Comparison of ENCODE assay signal across 25 cellular contexts in the genomic region with DNA sequence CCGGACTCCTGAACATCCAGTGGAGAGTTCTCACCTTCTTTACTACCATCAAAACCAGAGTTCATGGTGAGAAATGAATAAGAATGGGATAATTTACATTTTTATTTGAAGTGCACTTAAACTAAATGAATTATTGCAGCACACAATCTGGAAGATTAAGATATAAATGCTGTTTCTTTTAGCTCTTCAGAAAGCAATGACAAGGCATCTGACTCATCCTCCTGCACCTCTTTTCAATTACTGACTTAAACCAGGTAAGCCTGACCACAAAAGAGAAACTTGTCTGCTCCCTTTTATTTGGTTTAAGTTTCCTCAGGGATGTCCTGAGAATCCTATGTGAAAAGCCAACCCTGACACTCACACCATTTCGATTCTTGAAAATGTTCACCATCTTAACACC. TPM values are rescaled to one million over a fixed set of nuclear protein-coding genes. Genes with fewer than 3 reads are reported as not detected.
A peak's percentile ranks its signal among the peaks of the same experiment; 100 is the strongest.
DNase-seq lines count a peak whose midpoint lies in the region; ATAC-seq and TF ChIP-seq lines count a peak whose summit lies in the region.
"Had no signal": no experiment of that assay in that cellular context is flagged by ENCODE, and none has a peak within 500 bp of the region (broad histone marks: within the 10 kb centered on the region; RNA-seq: fewer than 3 reads in every experiment).

No MANE protein-coding gene starts in this region.

- H3K4me2 ChIP-seq in GM23338 = peak overlapping the region; percentile 79

- H3K4me1 Mint-ChIP-seq in GM23338 (peaks cover 31% of the 10 kb centered on the region), neural crest cell (peaks cover 24% of the 10 kb centered on the region)

- no peak for ATAC-seq in GM23338
- ATAC-seq in RWPE2 (ENCODE audit: low read depth) = peak; percentile 41; the same call in 1 of the 3 replicates
- peak; percentile 56 for ATAC-seq in esophagus mucosa

- H3K9me2 ChIP-seq in GM23338 (ENCODE audit: insufficient read depth) = no peaks in the 10 kb centered on the region

- peaks cover 4% of the 10 kb centered on the region for H3K27me3 Mint-ChIP-seq in GM23338 (ENCODE audit: insufficient read depth, low read depth, poor library complexity)
- H3K27me3 Mint-ChIP-seq in neural crest cell (ENCODE audit: low read depth) = peaks cover 31% of the 10 kb centered on the region

- TF ChIP-seq CTCF in GM23338 (conservative IDR thresholded peaks at IDR 0.05; ENCODE audit: low read depth in 2 of 2) (no peak), RWPE2 (IDR thresholded peaks at IDR 0.05; ENCODE audit: poor library complexity, severe bottlenecking) (no peak), neural crest cell (conservative IDR thresholded peaks at IDR 0.05) (no peak)

- H3F3A ChIP-seq in GM23338 (replicated peaks; ENCODE audit: low read depth) = no peaks in the 10 kb centered on the region

- H3K79me2 ChIP-seq in GM23338 (replicated peaks; ENCODE audit: insufficient read depth) = peaks cover 23% of the 10 kb centered on the region

- H3K27me3 ChIP-seq in GM23338 (ENCODE audit: insufficient read depth) (peaks cover 6% of the 10 kb centered on the region; the same call in 1 of the 2 replicates), RWPE2 (ENCODE audit: insufficient read depth, poor library complexity, severe bottlenecking) (no peaks in the 10 kb centered on the region)
- H3K27me3 ChIP-seq: body of pancreas, uterus had no signal

- H3K27ac Mint-ChIP-seq in GM23338 (no peak overlapping the region), neural crest cell (ENCODE audit: unreplicated experiment) (no peak overlapping the region)
- H3K27ac Mint-ChIP-seq: activated naive CD4-positive, alpha-beta T cell treated with anti-CD3 and anti-CD28 coated beads for 36 hours; CD4-positive, alpha-beta T cell had no signal

- peaks cover 20% of the 10 kb centered on the region for H3K4me1 ChIP-seq in GM23338 (ENCODE audit: insufficient read depth)
- peaks cover 10% of the 10 kb centered on the region for H3K4me1 ChIP-seq in RWPE2 (ENCODE audit: insufficient read depth, poor library complexity, severe bottlenecking)

- H3K9me3 Mint-ChIP-seq in GM23338 (no peaks in the 10 kb centered on the region), neural crest cell (no peaks in the 10 kb centered on the region)
- H3K9me3 Mint-ChIP-seq: activated naive CD4-positive, alpha-beta T cell treated with anti-CD3 and anti-CD28 coated beads for 36 hours had no signal

- H3K36me3 Mint-ChIP-seq in GM23338 (ENCODE audit: low read depth) = no peaks in the 10 kb centered on the region
- H3K36me3 Mint-ChIP-seq in neural crest cell (ENCODE audit: low read depth) = no peaks in the 10 kb centered on the region

- H2AFZ ChIP-seq in GM23338 = no peak overlapping the region

- no peaks in the 10 kb centered on the region for H3K9me3 ChIP-seq in RWPE2 (ENCODE audit: severe bottlenecking)
- H3K9me3 ChIP-seq: body of pancreas, heart right ventricle, neutrophil, sigmoid colon, uterus had no signal

- no peaks in the 10 kb centered on the region for H4K20me1 ChIP-seq in GM23338 (replicated peaks; ENCODE audit: insufficient read depth)

- H3K36me3 ChIP-seq in GM23338 (ENCODE audit: insufficient read depth) (no peaks in the 10 kb centered on the region), RWPE2 (ENCODE audit: low read depth) (no peaks in the 10 kb centered on the region)
- H3K36me3 ChIP-seq: heart right ventricle, neutrophil, sigmoid colon, uterus had no signal

- H3K27ac ChIP-seq in GM23338 (ENCODE audit: low read depth) (no peak overlapping the region), RWPE2 (ENCODE audit: poor library complexity, severe bottlenecking) (peak overlapping the region; percentile 57)
- H3K27ac ChIP-seq: neutrophil, uterus had no signal

- DNase-seq in GM23338 (ENCODE audit: low spot score) (no peak), RWPE2 (ENCODE audit: low spot score) (no peak), neural crest cell (ENCODE audit: low read depth, low spot score) (no peak), NCI-H1048 (lab: John Stamatoyannopoulos, UW) (no peak), globus pallidus (ENCODE audit: low spot score) (no peak), NCI-H1417 treated with DMSO at 0.1 percent for 48 hours (lab: John Stamatoyannopoulos, UW) (no peak), DMS 273 treated with DMSO at 0.1 percent for 48 hours (lab: John Stamatoyannopoulos, UW) (no peak)
- DNase-seq: activated naive CD4-positive, alpha-beta T cell treated with anti-CD3 and anti-CD28 coated beads for 36 hours; activated T-cell treated with anti-CD3 and anti-CD28 coated beads for 4 hours; CD4-positive, alpha-beta T cell; midbrain; NCI-H524 treated with DMSO at 0.1 percent for 48 hours; sigmoid colon; stimulated activated CD4-positive, alpha-beta T cell treated with anti-CD3 and anti-CD28 coated beads, Interleukin-1b, Interleukin-23, amount 100 ng/mL, for 48 hours; uterus had no signal

- peak overlapping the region; percentile 88 for H3K4me3 ChIP-seq in GM23338
- H3K4me3 ChIP-seq in RWPE2 (ENCODE audit: severe bottlenecking) = no peak overlapping the region

- peak overlapping the region; percentile 80 for H3K4me3 Mint-ChIP-seq in GM23338
- peak overlapping the region; percentile 90 for H3K4me3 Mint-ChIP-seq in neural crest cell
- H3K4me3 Mint-ChIP-seq: CD4-positive, alpha-beta T cell had no signal

TF ChIP-seq in GM23338, 12 proteins besides CTCF, POLR2A, EP300 and RAD21 (continues in another document):
- TF ChIP-seq EZH2 (IDR thresholded peaks at IDR 0.05; ENCODE audit: low read depth, unreplicated experiment) (no peak), ZNF462 (CRISPR knock-in tag; IDR thresholded peaks at IDR 0.05) (no peak), STAT1 (IDR thresholded peaks at IDR 0.05; ENCODE audit: unreplicated experiment) (no peak), NANOG (IDR thresholded peaks at IDR 0.05; ENCODE audit: borderline replicate concordance) (no peak), POLR2AphosphoS5 (IDR thresholded peaks at IDR 0.05; ENCODE audit: low read depth) (no peak), ZNF331 (CRISPR knock-in tag; IDR thresholded peaks at IDR 0.05; ENCODE audit: low read depth) (no peak), EZH2phosphoT487 (IDR thresholded peaks at IDR 0.05; ENCODE audit: unreplicated experiment) (no peak)

RNA-seq across cellular contexts. Expression of gene DSC2, which starts 0.7 kb away (rescaled TPM):
- total RNA-seq in GM23338 (2014; rRNA removed; shearing (Covaris generic)) = 20.4 and 23.6 TPM in 2 replicates
- 7.9 and 10.5 TPM in 2 replicates for polyA plus RNA-seq in GM23338 (2016; fragmentation: Nextera tagmentation; extraction: Ambion mirVana)
- total RNA-seq in esophagus mucosa = 434 TPM
- 9.8 and 10.2 TPM in 2 replicates for total RNA-seq in neural crest cell
- total RNA-seq: CD4-positive, alpha-beta T cell; M059J; OCI-LY7 had no signal
- polyA plus RNA-seq: AG04450 had no signal

RNA-seq across cellular contexts. Expression of gene DSC1, which starts 59.7 kb away (rescaled TPM):
- total RNA-seq in GM23338 (2014; rRNA removed; shearing (Covaris generic)) = not detected in 2 replicates
- not detected in 2 replicates for polyA plus RNA-seq in GM23338 (2016; fragmentation: Nextera tagmentation; extraction: Ambion mirVana)
- total RNA-seq in esophagus mucosa (0.52 TPM), neural crest cell (not detected in 2 replicates)
- total RNA-seq: body of pancreas, Daoy, dermis microvascular lymphatic vessel endothelial cell, kidney epithelial cell, M059J, OCI-LY7, sigmoid colon, uterus had no signal
- polyA plus RNA-seq: AG04450 had no signal

Comparison
In these comparisons a context has a peak if more than half of its experiments do, and no peak if none do; other contexts are left out.
1. RNA of gene DSC2, which starts 0.7 kb away (total RNA-seq): 434 TPM in esophagus mucosa (single experiment); 20.4 to 23.6 TPM in GM23338 and 9.8 to 10.2 TPM in neural crest cell; every median in the first group is over 10 times any median in the second.